In the genomic region with DNA sequence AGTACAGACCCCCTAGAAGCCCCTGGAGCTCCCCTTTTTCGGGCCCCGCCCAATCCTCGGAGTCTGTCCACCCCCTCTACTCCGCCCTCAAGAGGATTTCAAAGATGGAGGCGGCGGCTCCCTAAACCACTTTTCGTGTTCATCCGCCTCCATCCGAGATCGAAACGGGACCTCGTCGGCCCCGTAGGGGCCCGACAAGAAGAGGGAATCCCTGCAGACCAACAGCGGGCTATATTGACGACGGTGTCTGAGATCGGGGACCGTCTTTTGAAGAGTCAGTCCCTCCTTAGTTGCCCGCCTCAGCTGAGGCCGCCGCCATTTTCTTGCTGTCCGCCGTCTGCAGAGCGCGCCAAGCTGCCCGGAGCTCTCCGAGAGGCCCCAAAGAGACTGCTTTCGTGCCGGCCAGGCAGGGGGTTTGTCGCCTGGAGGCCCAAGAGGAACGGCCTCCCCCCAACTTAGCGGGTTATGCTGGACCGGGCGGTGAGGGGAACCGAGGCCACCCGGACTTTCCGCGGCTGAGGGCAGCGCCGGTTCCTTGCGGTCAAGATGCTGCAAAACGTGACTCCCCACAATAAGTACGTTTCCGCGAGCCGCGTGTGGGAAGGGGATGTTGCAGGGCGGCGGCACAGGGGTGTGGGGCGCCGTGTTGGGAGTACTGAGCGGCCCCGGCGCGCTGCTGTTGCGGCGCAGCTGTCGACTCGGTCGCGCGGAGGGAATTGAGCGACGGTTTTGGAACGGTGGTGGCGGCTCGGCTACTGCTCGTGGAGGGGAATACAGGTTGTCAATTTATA, we compare ENCODE assay signal across 8 cellular contexts. TPM values are rescaled to one million over a fixed set of nuclear protein-coding genes. Genes with fewer than 3 reads are reported as not detected.
DNase-seq lines count a peak whose midpoint lies in the region; ATAC-seq and TF ChIP-seq lines count a peak whose summit lies in the region.

No MANE protein-coding gene starts in this region.

- CTCF ChIA-PET in HEK293 (lab: Yijun Ruan, JAX): interaction anchor here (0.7 to 18.0 kb wide), 12 partner anchors 10 to 1078 kb away, joined by 3 to 344 read pairs (median 7); a partner anchor contains a TSS

- WGBS in right lobe of liver (ENCODE audit: insufficient coverage, low coverage, low lambda C conversion rate, missing lambda C conversion rate): 0% methylated on average over 27 of the region's 70 CpGs

- no peaks in the 10 kb centered on the region for H3K9me3 Mint-ChIP-seq in stimulated activated effector memory CD8-positive, alpha-beta T cell treated with anti-CD3 and anti-CD28 coated beads, Interleukin-12 subunit alpha, Interleukin-12 subunit beta, amount 100 ng/mL, for 72 hours

- peak overlapping the region; percentile 100 for H3K4me3 Mint-ChIP-seq in stimulated activated effector memory CD8-positive, alpha-beta T cell treated with anti-CD3 and anti-CD28 coated beads, Interleukin-12 subunit alpha, Interleukin-12 subunit beta, amount 100 ng/mL, for 72 hours

- TF ChIP-seq POLR2A in right lobe of liver (IDR thresholded peaks at IDR 0.05): no peak

- peaks cover 65% of the 10 kb centered on the region for H3K4me1 Mint-ChIP-seq in stimulated activated effector memory CD8-positive, alpha-beta T cell treated with anti-CD3 and anti-CD28 coated beads, Interleukin-12 subunit alpha, Interleukin-12 subunit beta, amount 100 ng/mL, for 72 hours

- H3K27ac Mint-ChIP-seq in stimulated activated effector memory CD8-positive, alpha-beta T cell treated with anti-CD3 and anti-CD28 coated beads, Interleukin-12 subunit alpha, Interleukin-12 subunit beta, amount 100 ng/mL, for 72 hours: peak overlapping the region; percentile 99

- H3K36me3 ChIP-seq in HEK293 (ENCODE audit: control insufficient read depth in 2 of 2, insufficient read depth in 1 of 2, low read length in 2 of 2): peaks cover 40 to 67% of the 10 kb centered on the region in 2 experiments
- H3K36me3 ChIP-seq in right lobe of liver: peaks cover 12 to 38% (median 33%) of the 10 kb centered on the region in 4 donors

- intact Hi-C loops in right lobe of liver (cut with DNase I): no loop called here

- H3K9me3 ChIP-seq in HEK293 (ENCODE audit: control insufficient read depth, insufficient read depth, low read depth, low read length) (no peaks in the 10 kb centered on the region), right lobe of liver (no peaks in the 10 kb centered on the region)

- no peak for TF ChIP-seq CTCF in C4-2B (conservative IDR thresholded peaks at IDR 0.05)
- TF ChIP-seq CTCF in HEK293 (tag by site-specific recombination; IDR thresholded peaks at IDR 0.05): no peak
- no peak for TF ChIP-seq CTCF in right lobe of liver (IDR thresholded peaks at IDR 0.05)

- H3K36me3 Mint-ChIP-seq in stimulated activated effector memory CD8-positive, alpha-beta T cell treated with anti-CD3 and anti-CD28 coated beads, Interleukin-12 subunit alpha, Interleukin-12 subunit beta, amount 100 ng/mL, for 72 hours: peaks cover 99% of the 10 kb centered on the region

- H3K4me3 ChIP-seq in HEK293 (ENCODE audit: low read depth, low read length) (peak overlapping the region; percentile 97), right lobe of liver (peak overlapping the region; percentile 90 to 97 (median 95))

- H3K27me3 ChIP-seq in right lobe of liver: no peaks in the 10 kb centered on the region

- POLR2A ChIA-PET in HEK293 (lab: Yijun Ruan, JAX): interaction anchor here (0.5 to 11.3 kb wide), 86 partner anchors 10 to 1820 kb away, joined by 3 to 405 read pairs (median 6); a partner anchor contains a TSS

- no peak for ATAC-seq in right lobe of liver
- ATAC-seq in stimulated activated effector memory CD8-positive, alpha-beta T cell treated with anti-CD3 and anti-CD28 coated beads, Interleukin-12 subunit alpha, Interleukin-12 subunit beta, amount 100 ng/mL, for 72 hours: peak; percentile 1
- no peak for ATAC-seq in HG03432 (IDR thresholded peaks at IDR 0.05; ENCODE audit: unreplicated experiment)

- H3K27ac ChIP-seq in C4-2B: peak overlapping the region; percentile 99
- peak overlapping the region; percentile 99 for H3K27ac ChIP-seq in HEK293 (ENCODE audit: extremely low read depth, low read depth, low read length)
- peak overlapping the region; percentile 100 for H3K27ac ChIP-seq in caudate nucleus (ENCODE audit: low read depth, low read length)
- peak overlapping the region; percentile 73 to 81 (median 80) for H3K27ac ChIP-seq in right lobe of liver

- H3K4me1 ChIP-seq in HEK293 (ENCODE audit: control insufficient read depth, insufficient read depth, low read length) (peaks cover 22% of the 10 kb centered on the region), right lobe of liver (peaks cover 0 to 27% (median 11%) of the 10 kb centered on the region in 4 donors)

- DNase-seq in T follicular helper cell (ENCODE audit: low read depth): peak; percentile 48
- DNase-seq in caudate nucleus (lab: John Stamatoyannopoulos, UW): peak in 20 of 61 donors; percentile 14 to 88 (median 58)
- DNase-seq in right lobe of liver: peak; percentile 62 to 77 (median 66)
- DNase-seq in stimulated activated effector memory CD8-positive, alpha-beta T cell treated with anti-CD3 and anti-CD28 coated beads, Interleukin-12 subunit alpha, Interleukin-12 subunit beta, amount 100 ng/mL, for 72 hours (ENCODE audit: low spot score in 2 of 2): peak in 1 of 2 donors; percentile 44
- DNase-seq in hepatic stellate cell (ENCODE audit: low spot score): no peak

TF ChIP-seq in HEK293, 187 proteins besides CTCF, POLR2A, EP300 and RAD21 (continues in another document):
- TF ChIP-seq, protein P1, sequence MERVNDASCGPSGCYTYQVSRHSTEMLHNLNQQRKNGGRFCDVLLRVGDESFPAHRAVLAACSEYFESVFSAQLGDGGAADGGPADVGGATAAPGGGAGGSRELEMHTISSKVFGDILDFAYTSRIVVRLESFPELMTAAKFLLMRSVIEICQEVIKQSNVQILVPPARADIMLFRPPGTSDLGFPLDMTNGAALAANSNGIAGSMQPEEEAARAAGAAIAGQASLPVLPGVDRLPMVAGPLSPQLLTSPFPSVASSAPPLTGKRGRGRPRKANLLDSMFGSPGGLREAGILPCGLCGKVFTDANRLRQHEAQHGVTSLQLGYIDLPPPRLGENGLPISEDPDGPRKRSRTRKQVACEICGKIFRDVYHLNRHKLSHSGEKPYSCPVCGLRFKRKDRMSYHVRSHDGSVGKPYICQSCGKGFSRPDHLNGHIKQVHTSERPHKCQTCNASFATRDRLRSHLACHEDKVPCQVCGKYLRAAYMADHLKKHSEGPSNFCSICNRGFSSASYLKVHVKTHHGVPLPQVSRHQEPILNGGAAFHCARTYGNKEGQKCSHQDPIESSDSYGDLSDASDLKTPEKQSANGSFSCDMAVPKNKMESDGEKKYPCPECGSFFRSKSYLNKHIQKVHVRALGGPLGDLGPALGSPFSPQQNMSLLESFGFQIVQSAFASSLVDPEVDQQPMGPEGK (tag by site-specific recombination; IDR thresholded peaks at IDR 0.05): 0 out of 2 replicates have a peak, but pooled peaks have one; percentile 1
- TF ChIP-seq BCL11A (tag by site-specific recombination; IDR thresholded peaks at IDR 0.05; ENCODE audit: low read depth) (no peak; the same call in 1 of the 2 replicates), ZNF626 (tag by site-specific recombination; IDR thresholded peaks at IDR 0.05) (no peak), ZNF394 (tag by site-specific recombination; IDR thresholded peaks at IDR 0.05; ENCODE audit: borderline replicate concordance) (no peak), YY1 (tag by site-specific recombination; IDR thresholded peaks at IDR 0.05) (peak; percentile 88), ZFHX2 (tag by site-specific recombination; conservative IDR thresholded peaks at IDR 0.05) (no peak), ZNF175 (tag by site-specific recombination; IDR thresholded peaks at IDR 0.05) (no peak)
- TF ChIP-seq, protein P2, sequence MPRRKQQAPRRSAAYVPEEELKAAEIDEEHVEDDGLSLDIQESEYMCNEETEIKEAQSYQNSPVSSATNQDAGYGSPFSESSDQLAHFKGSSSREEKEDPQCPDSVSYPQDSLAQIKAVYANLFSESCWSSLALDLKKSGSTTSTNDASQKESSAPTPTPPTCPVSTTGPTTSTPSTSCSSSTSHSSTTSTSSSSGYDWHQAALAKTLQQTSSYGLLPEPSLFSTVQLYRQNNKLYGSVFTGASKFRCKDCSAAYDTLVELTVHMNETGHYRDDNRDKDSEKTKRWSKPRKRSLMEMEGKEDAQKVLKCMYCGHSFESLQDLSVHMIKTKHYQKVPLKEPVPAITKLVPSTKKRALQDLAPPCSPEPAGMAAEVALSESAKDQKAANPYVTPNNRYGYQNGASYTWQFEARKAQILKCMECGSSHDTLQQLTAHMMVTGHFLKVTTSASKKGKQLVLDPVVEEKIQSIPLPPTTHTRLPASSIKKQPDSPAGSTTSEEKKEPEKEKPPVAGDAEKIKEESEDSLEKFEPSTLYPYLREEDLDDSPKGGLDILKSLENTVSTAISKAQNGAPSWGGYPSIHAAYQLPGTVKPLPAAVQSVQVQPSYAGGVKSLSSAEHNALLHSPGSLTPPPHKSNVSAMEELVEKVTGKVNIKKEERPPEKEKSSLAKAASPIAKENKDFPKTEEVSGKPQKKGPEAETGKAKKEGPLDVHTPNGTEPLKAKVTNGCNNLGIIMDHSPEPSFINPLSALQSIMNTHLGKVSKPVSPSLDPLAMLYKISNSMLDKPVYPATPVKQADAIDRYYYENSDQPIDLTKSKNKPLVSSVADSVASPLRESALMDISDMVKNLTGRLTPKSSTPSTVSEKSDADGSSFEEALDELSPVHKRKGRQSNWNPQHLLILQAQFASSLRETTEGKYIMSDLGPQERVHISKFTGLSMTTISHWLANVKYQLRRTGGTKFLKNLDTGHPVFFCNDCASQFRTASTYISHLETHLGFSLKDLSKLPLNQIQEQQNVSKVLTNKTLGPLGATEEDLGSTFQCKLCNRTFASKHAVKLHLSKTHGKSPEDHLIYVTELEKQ (tag by site-specific recombination; IDR thresholded peaks at IDR 0.05; ENCODE audit: borderline replicate concordance): 0 out of 2 replicates have a peak, but pooled peaks have one; percentile 36

RNA-seq across cellular contexts. Expression of a gene that starts 4.2 kb away (rescaled TPM):
- total RNA-seq in right lobe of liver: 100 to 1,000 TPM in 1 of 6 experiments, 10 to 100 TPM in 5; 66.3 to 111 (median 73.7) TPM

RNA-seq across cellular contexts. Expression of a gene that starts 19.7 kb away (rescaled TPM):
- 10 to 100 TPM in 4 of 6 experiments, 1 to 10 TPM in 2; 6.9 to 26.2 (median 10.7) TPM for total RNA-seq in right lobe of liver

RNA-seq across cellular contexts. Expression of a gene that starts 31.7 kb away (rescaled TPM):
- 10 to 100 TPM in 1 of 6 experiments, 1 to 10 TPM in 5; 1.8 to 22.0 (median 6.5) TPM for total RNA-seq in right lobe of liver

RNA-seq across cellular contexts. Expression of a gene that starts 36.8 kb away (rescaled TPM):
- total RNA-seq in right lobe of liver: 1 to 10 TPM in 5 of 6 experiments, under 1 TPM in 1; 0.37 to 3.3 (median 1.2) TPM
